16 cellular contexts compared by ENCODE assay signal in genomic region chr2:61437170-61437569, GRCh38.
"Had no signal": no experiment of that assay in that cellular context is flagged by ENCODE, and none has a peak within 500 bp of the region (broad histone marks: within the 10 kb centered on the region; RNA-seq: fewer than 3 reads in every experiment).

No MANE protein-coding gene starts in this region.

- DNase-seq: activated CD4-positive, alpha-beta T cell treated with anti-CD3 and anti-CD28 coated beads, Interleukin-2, amount 50 U/mL, for 4 hours; activated gamma-delta T cell; activated T-cell treated with anti-CD3 and anti-CD28 coated beads, Interleukin-2, amount 50 U/mL, for 4 hours; aorta; cerebellar nuclear complex; effector memory CD4-positive, alpha-beta T cell; islet precursor cell; mammary epithelial cell; naive thymus-derived CD4-positive, alpha-beta T cell; stimulated activated CD4-positive, alpha-beta T cell treated with anti-CD3 and anti-CD28 coated beads, Interleukin-2, amount 100 ng/mL, for 48 hours; stimulated activated naive CD4-positive, alpha-beta T cell; substantia nigra; upper lobe of left lung had no signal

- H3K4me3 Mint-ChIP-seq: activated T-cell treated with anti-CD3 and anti-CD28 coated beads, Interleukin-2, amount 50 U/mL, for 4 hours; dendritic cell treated with granulocyte-macrophage colony-stimulating factor and Interleukin-4, amounts not matched to agents 40 ng/mL and 50 ng/mL, for 4 days had no signal

- H3K27me3 Mint-ChIP-seq: dendritic cell treated with granulocyte-macrophage colony-stimulating factor and Interleukin-4, amounts not matched to agents 40 ng/mL and 50 ng/mL, for 4 days; naive thymus-derived CD4-positive, alpha-beta T cell had no signal

- H3K27ac Mint-ChIP-seq: dendritic cell treated with granulocyte-macrophage colony-stimulating factor and Interleukin-4, amounts not matched to agents 40 ng/mL and 50 ng/mL, for 4 days had no signal

- H3K9me3 Mint-ChIP-seq: dendritic cell treated with granulocyte-macrophage colony-stimulating factor and Interleukin-4, amounts not matched to agents 40 ng/mL and 50 ng/mL, for 4 days had no signal

- ATAC-seq: activated T-cell treated with anti-CD3 and anti-CD28 coated beads, Interleukin-2, amount 50 U/mL, for 4 hours; gastroesophageal sphincter; naive thymus-derived CD4-positive, alpha-beta T cell had no signal

- H3K36me3 ChIP-seq: gastroesophageal sphincter, neutrophil, upper lobe of left lung had no signal

- H3K27ac ChIP-seq: gastroesophageal sphincter had no signal

- H3K4me3 ChIP-seq: gastroesophageal sphincter had no signal

- H3K27me3 ChIP-seq: gastroesophageal sphincter, neutrophil, upper lobe of left lung had no signal

- H3K9me3 ChIP-seq: neutrophil, upper lobe of left lung had no signal
